In the genomic region with DNA sequence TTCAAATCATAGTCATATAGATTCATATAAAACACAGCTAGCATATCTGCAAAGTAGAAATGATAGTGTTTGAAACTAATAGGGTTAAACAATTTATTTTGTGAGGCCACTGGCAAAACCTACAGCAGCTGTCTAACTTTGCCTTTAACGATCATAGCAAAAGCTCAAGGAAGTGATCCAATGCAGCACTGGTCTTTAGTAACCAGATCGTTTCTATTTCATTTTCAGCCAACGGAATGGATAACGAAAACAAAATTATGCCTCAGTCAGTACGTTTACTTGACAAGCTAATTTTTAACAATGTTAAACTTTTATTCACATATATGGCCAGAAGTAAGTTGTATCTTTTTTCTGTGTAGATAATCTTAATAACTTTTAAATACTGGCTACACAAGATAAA, we compare ENCODE assay signal across 8 cellular contexts. TPM values are rescaled to one million over a fixed set of nuclear protein-coding genes. Genes with fewer than 3 reads are reported as not detected.
DNase-seq lines count a peak whose midpoint lies in the region; ATAC-seq and TF ChIP-seq lines count a peak whose summit lies in the region.

No MANE protein-coding gene starts in this region.

- H3K27me3 Mint-ChIP-seq in T-cell (no peaks in the 10 kb centered on the region), endothelial cell (ENCODE audit: unreplicated experiment) (no peaks in the 10 kb centered on the region), type B pancreatic cell (no peaks in the 10 kb centered on the region)

- H3K9me3 Mint-ChIP-seq in T-cell: no peaks in the 10 kb centered on the region
- no peaks in the 10 kb centered on the region for H3K9me3 Mint-ChIP-seq in endothelial cell (ENCODE audit: unreplicated experiment)
- no peaks in the 10 kb centered on the region for H3K9me3 Mint-ChIP-seq in type B pancreatic cell

- H3K27ac Mint-ChIP-seq in T-cell (peak overlapping the region; percentile 31 to 49), endothelial cell (ENCODE audit: unreplicated experiment) (no peak overlapping the region), type B pancreatic cell (no peak overlapping the region)

- H3K4me1 Mint-ChIP-seq in T-cell (peaks cover 86 to 93% (median 87%) of the 10 kb centered on the region in 3 donors), endothelial cell (ENCODE audit: unreplicated experiment) (peaks cover 14% of the 10 kb centered on the region), type B pancreatic cell (ENCODE audit: unreplicated experiment) (peaks cover 47% of the 10 kb centered on the region)

- peak overlapping the region in 1 of 2 donors; percentile 26 for H3K27ac ChIP-seq in mucosa of rectum (ENCODE audit: low read depth in 2 of 2, low read length in 2 of 2)

- H3K27me3 ChIP-seq in mucosa of rectum (ENCODE audit: control insufficient read depth in 2 of 2, insufficient read depth in 2 of 2, low read length in 2 of 2): no peaks in the 10 kb centered on the region

- H3K9ac ChIP-seq in mucosa of rectum (ENCODE audit: low read depth in 1 of 2, low read length in 2 of 2): peak overlapping the region in 1 of 2 donors; percentile 45

- peaks cover 19% of the 10 kb centered on the region for H3K36me3 Mint-ChIP-seq in T-cell
- no peaks in the 10 kb centered on the region for H3K36me3 Mint-ChIP-seq in endothelial cell (ENCODE audit: low read depth, unreplicated experiment)
- peaks cover 5% of the 10 kb centered on the region for H3K36me3 Mint-ChIP-seq in type B pancreatic cell

- POLR2A ChIA-PET in T-cell (lab: Charles Lee): interaction anchor here (0.6 to 1.1 kb wide), 4 partner anchors 12 to 181 kb away, joined by 3 to 4 read pairs (median 3); a partner anchor contains a TSS

- peak; percentile 63 for ATAC-seq in GM18520 (IDR thresholded peaks at IDR 0.05; ENCODE audit: unreplicated experiment)
- ATAC-seq in HG02623 (IDR thresholded peaks at IDR 0.05; ENCODE audit: unreplicated experiment): peak; percentile 72
- peak in 2 of 4 experiments; percentile 45 to 79 for ATAC-seq in T-cell (replicated peaks in 1 of 4)

- no peaks in the 10 kb centered on the region for H3K36me3 ChIP-seq in mucosa of rectum (ENCODE audit: control insufficient read depth in 2 of 2, insufficient read depth in 2 of 2, low read length in 2 of 2)

- no peaks in the 10 kb centered on the region for H3K9me3 ChIP-seq in mucosa of rectum (ENCODE audit: control insufficient read depth in 2 of 2, low read length in 2 of 2)

- peaks cover 10 to 16% of the 10 kb centered on the region in 2 donors for H3K4me1 ChIP-seq in mucosa of rectum (ENCODE audit: control insufficient read depth in 2 of 2, insufficient read depth in 2 of 2, low read length in 2 of 2)

- TF ChIP-seq CTCF in endothelial cell (IDR thresholded peaks at IDR 0.05; ENCODE audit: unreplicated experiment) (no peak), type B pancreatic cell (conservative IDR thresholded peaks at IDR 0.05) (no peak)

- H3K4me3 Mint-ChIP-seq in T-cell: peak overlapping the region; percentile 31 to 39 (median 38)
- no peak overlapping the region for H3K4me3 Mint-ChIP-seq in endothelial cell (ENCODE audit: unreplicated experiment)
- no peak overlapping the region for H3K4me3 Mint-ChIP-seq in type B pancreatic cell

- CTCF ChIA-PET in T-cell (lab: Charles Lee): interaction anchor here in 1 of 2 donors (0.5 to 2.0 kb wide), 8 partner anchors 9 to 283 kb away, joined by 3 to 9 read pairs (median 5); a partner anchor contains a TSS

- peak overlapping the region; percentile 19 to 41 for H3K4me3 ChIP-seq in mucosa of rectum (ENCODE audit: low read length in 2 of 2)

- no peak for DNase-seq in T-cell
- no peak for DNase-seq in endothelial cell (ENCODE audit: low spot score)
- no peak for DNase-seq in DMS79 treated with DMSO at 0.1 percent for 48 hours (lab: John Stamatoyannopoulos, UW)
- no peak for DNase-seq in effector CD8-positive, alpha-beta T cell (lab: John Stamatoyannopoulos, UW)
- DNase-seq in type B pancreatic cell (ENCODE audit: extremely low spot score, unreplicated experiment): no peak

RNA-seq across cellular contexts. Expression of a gene that starts 17.7 kb away (rescaled TPM):
- 10 to 100 TPM; 51.8 to 96.6 (median 58.9) TPM for total RNA-seq in T-cell
- total RNA-seq in endothelial cell (ENCODE audit: unreplicated experiment): 25.2 TPM
- total RNA-seq in type B pancreatic cell (ENCODE audit: low replicate concordance): 44.2 and 50.0 TPM in 2 replicates

Comparison
In these comparisons a context has a peak if more than half of its experiments do, and no peak if none do; other contexts are left out.
1. H3K27ac Mint-ChIP-seq: peak in T-cell (2 of 2); none in endothelial cell (single experiment) and type B pancreatic cell (single experiment).
2. H3K4me3 Mint-ChIP-seq: peak in T-cell (3 of 3); none in endothelial cell (single experiment) and type B pancreatic cell (single experiment).